ENCODE assay signal across 24 cellular contexts in the genomic region with DNA sequence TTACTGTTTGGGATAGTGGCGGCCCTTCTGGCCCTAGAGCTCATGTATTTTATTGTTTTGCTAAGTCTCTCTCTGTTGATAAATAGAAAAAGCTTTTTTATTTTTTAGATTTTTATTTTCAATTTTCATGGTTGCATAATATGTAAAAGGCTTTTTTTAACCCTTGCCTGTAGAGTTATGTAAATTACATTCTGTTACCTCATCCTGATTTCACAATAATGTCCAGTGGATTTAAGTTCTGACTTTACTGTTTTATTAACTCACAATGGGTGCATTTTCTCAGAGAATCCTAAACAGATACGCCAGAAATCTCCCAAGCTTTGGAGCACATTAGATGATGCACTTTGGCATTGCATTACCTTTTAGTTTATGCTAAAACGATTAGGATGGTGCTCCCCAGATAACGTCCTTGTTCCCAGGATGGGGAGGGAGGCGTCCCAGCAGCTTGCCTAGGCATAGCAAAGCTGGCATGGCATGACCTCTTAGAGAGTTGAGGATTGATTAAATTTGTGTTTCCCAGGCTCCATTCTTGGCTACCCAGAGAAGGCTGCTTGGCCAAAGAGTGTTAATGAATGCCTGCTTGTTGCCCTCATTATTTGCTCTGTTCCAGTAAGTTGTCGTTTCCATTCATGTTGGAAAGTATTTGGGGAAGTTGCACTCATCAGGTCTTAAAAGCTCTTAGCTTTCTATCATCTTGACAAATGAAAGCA. TPM values are rescaled to one million over a fixed set of nuclear protein-coding genes. Genes with fewer than 3 reads are reported as not detected.
DNase-seq lines count a peak whose midpoint lies in the region; ATAC-seq lines count a peak whose summit lies in the region.
"Had no signal": no experiment of that assay in that cellular context is flagged by ENCODE, and none has a peak within 500 bp of the region (broad histone marks: within the 10 kb centered on the region; RNA-seq: fewer than 3 reads in every experiment).

No MANE protein-coding gene starts in this region.

- intact Hi-C loops in Right ventricle myocardium superior (cut with DNase I) = no loop called here
- intact Hi-C loops in right cardiac atrium (cut with DNase I) = no loop called here

- peaks cover 19% of the 10 kb centered on the region for H3K4me1 Mint-ChIP-seq in activated T-cell treated with anti-CD3 and anti-CD28 coated beads, Interleukin-2, amount 50 U/mL, for 4 hours (ENCODE audit: low read depth)
- H3K4me1 Mint-ChIP-seq: H9, nephron progenitor cell had no signal

- H3K27me3 Mint-ChIP-seq in activated T-cell treated with anti-CD3 and anti-CD28 coated beads, Interleukin-2, amount 50 U/mL, for 4 hours (ENCODE audit: low read depth) = no peaks in the 10 kb centered on the region
- H3K27me3 Mint-ChIP-seq: activated CD4-positive, alpha-beta memory T cell treated with anti-CD3 and anti-CD28 coated beads, Interleukin-2, amount 10 ng/mL, durations not matched to agents 7 days and 5 days; activated naive CD8-positive, alpha-beta T cell; T-helper 17 cell had no signal

- no peaks in the 10 kb centered on the region for H3K27me3 ChIP-seq in right cardiac atrium (ENCODE audit: control insufficient read depth, insufficient read depth)
- H3K27me3 ChIP-seq: BLaER1 treated with 17β-estradiol and CSF1 and Interleukin-3, amounts not matched to agents 10 nM and 100 nM; ovary; upper lobe of left lung had no signal

- WGBS in right cardiac atrium = 77% methylated on average over 6 of the region's 6 CpGs

- no peak overlapping the region for H3K4me3 ChIP-seq in right cardiac atrium (ENCODE audit: low read length)
- H3K4me3 ChIP-seq: BLaER1 treated with 17β-estradiol and CSF1 and Interleukin-3, amounts not matched to agents 10 nM and 100 nM; ovary; upper lobe of left lung had no signal

- H3K36me3 Mint-ChIP-seq in activated T-cell treated with anti-CD3 and anti-CD28 coated beads, Interleukin-2, amount 50 U/mL, for 4 hours (ENCODE audit: insufficient read depth) = peaks cover 45% of the 10 kb centered on the region

- no peak overlapping the region for H3K27ac ChIP-seq in right cardiac atrium (ENCODE audit: low read length)
- H3K27ac ChIP-seq in caudate nucleus (ENCODE audit: low read depth, low read length) = peak overlapping the region; percentile 55
- H3K27ac ChIP-seq: BLaER1 treated with 17β-estradiol and CSF1 and Interleukin-3, amounts not matched to agents 10 nM and 100 nM; ovary; upper lobe of left lung had no signal

- H3K4me1 ChIP-seq in right cardiac atrium (ENCODE audit: control insufficient read depth, insufficient read depth, low read length) = no peaks in the 10 kb centered on the region
- H3K4me1 ChIP-seq: upper lobe of left lung had no signal

- no peak for DNase-seq in Right ventricle myocardium superior
- DNase-seq in right cardiac atrium = no peak
- DNase-seq in MV-4-11 (lab: John Stamatoyannopoulos, UW) = peak; percentile 52
- peak in 1 of 61 donors; percentile 42 for DNase-seq in caudate nucleus (lab: John Stamatoyannopoulos, UW)
- peak; percentile 59 for DNase-seq in pons (ENCODE audit: low spot score)
- no peak for DNase-seq in iPS-NIHi11 (ENCODE audit: low spot score)
- DNase-seq in activated T-cell treated with anti-CD3 and anti-CD28 coated beads, Interleukin-2, amount 50 U/mL, for 4 hours = no peak
- DNase-seq: activated CD4-positive, alpha-beta memory T cell treated with anti-CD3 and anti-CD28 coated beads, Interleukin-2, amount 10 ng/mL, durations not matched to agents 7 days and 5 days; activated CD4-positive, alpha-beta T cell treated with anti-CD3 and anti-CD28 coated beads for 1 hour; activated CD8-positive, alpha-beta memory T cell treated with anti-CD3 and anti-CD28 coated beads, Interleukin-2, amount 50 U/mL, for 48 hours; cerebellar nuclear complex; COR-L47; DND-41; H9; NCI-H1930; nephron progenitor cell; ovary; stimulated activated CD4-positive, alpha-beta T cell treated with anti-CD3 and anti-CD28 coated beads, Interleukin-2, amount 100 ng/mL, for 48 hours; T-helper 17 cell had no signal

- ATAC-seq in Right ventricle myocardium superior (ENCODE audit: poor library complexity) (peak; percentile 57), right cardiac atrium (no peak), HG03159 (IDR thresholded peaks at IDR 0.05; ENCODE audit: unreplicated experiment) (no peak)
- no peak for ATAC-seq in activated T-cell treated with anti-CD3 and anti-CD28 coated beads, Interleukin-2, amount 50 U/mL, for 4 hours
- ATAC-seq: T-helper 17 cell had no signal

- no peaks in the 10 kb centered on the region for H3K9me3 ChIP-seq in right cardiac atrium (ENCODE audit: control insufficient read depth, low read length)
- H3K9me3 ChIP-seq: BLaER1 treated with 17β-estradiol and CSF1 and Interleukin-3, amounts not matched to agents 10 nM and 100 nM; ovary; upper lobe of left lung had no signal

- no peaks in the 10 kb centered on the region for H3K9me3 Mint-ChIP-seq in activated T-cell treated with anti-CD3 and anti-CD28 coated beads, Interleukin-2, amount 50 U/mL, for 4 hours
- H3K9me3 Mint-ChIP-seq: activated CD4-positive, alpha-beta memory T cell treated with anti-CD3 and anti-CD28 coated beads, Interleukin-2, amount 10 ng/mL, durations not matched to agents 7 days and 5 days; H9; nephron progenitor cell had no signal

- no peak overlapping the region for H3K4me3 Mint-ChIP-seq in activated T-cell treated with anti-CD3 and anti-CD28 coated beads, Interleukin-2, amount 50 U/mL, for 4 hours
- H3K4me3 Mint-ChIP-seq: activated CD4-positive, alpha-beta memory T cell treated with anti-CD3 and anti-CD28 coated beads, Interleukin-2, amount 10 ng/mL, durations not matched to agents 7 days and 5 days; activated naive CD8-positive, alpha-beta T cell; H9; nephron progenitor cell; T-helper 17 cell had no signal

RNA-seq across cellular contexts. Expression of a gene that starts 17.1 kb away (rescaled TPM):
- total RNA-seq in Right ventricle myocardium superior (2.1 TPM), right cardiac atrium (1 to 10 TPM; 2.3 to 3.1 (median 3.0) TPM)
- polyA plus RNA-seq in right cardiac atrium = 1.2 TPM
- 10 to 100 TPM; 16.9 to 18.6 (median 17.7) TPM for total RNA-seq in activated T-cell treated with anti-CD3 and anti-CD28 coated beads, Interleukin-2, amount 50 U/mL, for 4 hours

RNA-seq across cellular contexts. Expression of a gene that starts 38.9 kb away (rescaled TPM):
- 31.6 TPM for total RNA-seq in Right ventricle myocardium superior
- 10 to 100 TPM; 27.7 to 45.4 (median 36.4) TPM for total RNA-seq in right cardiac atrium
- 22.6 TPM for polyA plus RNA-seq in right cardiac atrium
- total RNA-seq in activated T-cell treated with anti-CD3 and anti-CD28 coated beads, Interleukin-2, amount 50 U/mL, for 4 hours = under 1 TPM; 0.11 to 0.15 (median 0.13) TPM
- total RNA-seq: SK-MEL-5 had no signal

Comparison
In these comparisons a context has a peak if more than half of its experiments do, and no peak if none do; other contexts are left out.
1. DNase-seq: peak in MV-4-11 (single experiment) and pons (single experiment); none in Right ventricle myocardium superior (single experiment), right cardiac atrium (0 of 3), iPS-NIHi11 (single experiment) and activated T-cell treated with anti-CD3 and anti-CD28 coated beads, Interleukin-2, amount 50 U/mL, for 4 hours (single experiment).
2. RNA of a gene that starts 38.9 kb away (total RNA-seq): 27.7 to 45.4 TPM in right cardiac atrium and 31.6 TPM in Right ventricle myocardium superior (single experiment); 0.11 to 0.15 TPM in activated T-cell treated with anti-CD3 and anti-CD28 coated beads, Interleukin-2, amount 50 U/mL, for 4 hours; every median in the first group is over 10 times any median in the second.